ENCODE assay signal across 1 cellular context in genomic region chr1:226763741-226764264, GRCh38.
TF ChIP-seq lines count a peak whose summit lies in the region.

No MANE protein-coding gene starts in this region.

TF ChIP-seq in HepG2, 621 proteins besides CTCF, POLR2A, EP300 and RAD21 (continued from another document):
- TF ChIP-seq, protein P1, sequence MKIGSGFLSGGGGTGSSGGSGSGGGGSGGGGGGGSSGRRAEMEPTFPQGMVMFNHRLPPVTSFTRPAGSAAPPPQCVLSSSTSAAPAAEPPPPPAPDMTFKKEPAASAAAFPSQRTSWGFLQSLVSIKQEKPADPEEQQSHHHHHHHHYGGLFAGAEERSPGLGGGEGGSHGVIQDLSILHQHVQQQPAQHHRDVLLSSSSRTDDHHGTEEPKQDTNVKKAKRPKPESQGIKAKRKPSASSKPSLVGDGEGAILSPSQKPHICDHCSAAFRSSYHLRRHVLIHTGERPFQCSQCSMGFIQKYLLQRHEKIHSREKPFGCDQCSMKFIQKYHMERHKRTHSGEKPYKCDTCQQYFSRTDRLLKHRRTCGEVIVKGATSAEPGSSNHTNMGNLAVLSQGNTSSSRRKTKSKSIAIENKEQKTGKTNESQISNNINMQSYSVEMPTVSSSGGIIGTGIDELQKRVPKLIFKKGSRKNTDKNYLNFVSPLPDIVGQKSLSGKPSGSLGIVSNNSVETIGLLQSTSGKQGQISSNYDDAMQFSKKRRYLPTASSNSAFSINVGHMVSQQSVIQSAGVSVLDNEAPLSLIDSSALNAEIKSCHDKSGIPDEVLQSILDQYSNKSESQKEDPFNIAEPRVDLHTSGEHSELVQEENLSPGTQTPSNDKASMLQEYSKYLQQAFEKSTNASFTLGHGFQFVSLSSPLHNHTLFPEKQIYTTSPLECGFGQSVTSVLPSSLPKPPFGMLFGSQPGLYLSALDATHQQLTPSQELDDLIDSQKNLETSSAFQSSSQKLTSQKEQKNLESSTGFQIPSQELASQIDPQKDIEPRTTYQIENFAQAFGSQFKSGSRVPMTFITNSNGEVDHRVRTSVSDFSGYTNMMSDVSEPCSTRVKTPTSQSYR (CRISPR knock-in tag; IDR thresholded peaks at IDR 0.05; ENCODE audit: borderline replicate concordance) = no peak
- no peak for TF ChIP-seq HOXD1 (CRISPR knock-in tag; IDR thresholded peaks at IDR 0.05)
- TF ChIP-seq ZNF317 (CRISPR knock-in tag; IDR thresholded peaks at IDR 0.05) = no peak
- TF ChIP-seq JUND (CRISPR knock-in tag; IDR thresholded peaks at IDR 0.05) = no peak
- no peak for TF ChIP-seq ZNF549 (CRISPR knock-in tag; IDR thresholded peaks at IDR 0.05)
- TF ChIP-seq SP5 (CRISPR knock-in tag; IDR thresholded peaks at IDR 0.05; ENCODE audit: borderline replicate concordance, low read depth) = no peak
- TF ChIP-seq, protein P2, sequence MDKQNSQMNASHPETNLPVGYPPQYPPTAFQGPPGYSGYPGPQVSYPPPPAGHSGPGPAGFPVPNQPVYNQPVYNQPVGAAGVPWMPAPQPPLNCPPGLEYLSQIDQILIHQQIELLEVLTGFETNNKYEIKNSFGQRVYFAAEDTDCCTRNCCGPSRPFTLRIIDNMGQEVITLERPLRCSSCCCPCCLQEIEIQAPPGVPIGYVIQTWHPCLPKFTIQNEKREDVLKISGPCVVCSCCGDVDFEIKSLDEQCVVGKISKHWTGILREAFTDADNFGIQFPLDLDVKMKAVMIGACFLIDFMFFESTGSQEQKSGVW (CRISPR knock-in tag; IDR thresholded peaks at IDR 0.05; ENCODE audit: borderline replicate concordance) = no peak
- TF ChIP-seq CCDC6 (CRISPR knock-in tag; IDR thresholded peaks at IDR 0.05) = no peak
- TF ChIP-seq MAZ (IDR thresholded peaks at IDR 0.05; ENCODE audit: borderline replicate concordance, low read depth, low read length) = no peak
- no peak for TF ChIP-seq MAZ (CRISPR knock-in tag; IDR thresholded peaks at IDR 0.05; ENCODE audit: low read depth)
- no peak for TF ChIP-seq CREM (IDR thresholded peaks at IDR 0.05)
- no peak for TF ChIP-seq CREM (CRISPR knock-in tag; IDR thresholded peaks at IDR 0.05)
- TF ChIP-seq, protein P3, sequence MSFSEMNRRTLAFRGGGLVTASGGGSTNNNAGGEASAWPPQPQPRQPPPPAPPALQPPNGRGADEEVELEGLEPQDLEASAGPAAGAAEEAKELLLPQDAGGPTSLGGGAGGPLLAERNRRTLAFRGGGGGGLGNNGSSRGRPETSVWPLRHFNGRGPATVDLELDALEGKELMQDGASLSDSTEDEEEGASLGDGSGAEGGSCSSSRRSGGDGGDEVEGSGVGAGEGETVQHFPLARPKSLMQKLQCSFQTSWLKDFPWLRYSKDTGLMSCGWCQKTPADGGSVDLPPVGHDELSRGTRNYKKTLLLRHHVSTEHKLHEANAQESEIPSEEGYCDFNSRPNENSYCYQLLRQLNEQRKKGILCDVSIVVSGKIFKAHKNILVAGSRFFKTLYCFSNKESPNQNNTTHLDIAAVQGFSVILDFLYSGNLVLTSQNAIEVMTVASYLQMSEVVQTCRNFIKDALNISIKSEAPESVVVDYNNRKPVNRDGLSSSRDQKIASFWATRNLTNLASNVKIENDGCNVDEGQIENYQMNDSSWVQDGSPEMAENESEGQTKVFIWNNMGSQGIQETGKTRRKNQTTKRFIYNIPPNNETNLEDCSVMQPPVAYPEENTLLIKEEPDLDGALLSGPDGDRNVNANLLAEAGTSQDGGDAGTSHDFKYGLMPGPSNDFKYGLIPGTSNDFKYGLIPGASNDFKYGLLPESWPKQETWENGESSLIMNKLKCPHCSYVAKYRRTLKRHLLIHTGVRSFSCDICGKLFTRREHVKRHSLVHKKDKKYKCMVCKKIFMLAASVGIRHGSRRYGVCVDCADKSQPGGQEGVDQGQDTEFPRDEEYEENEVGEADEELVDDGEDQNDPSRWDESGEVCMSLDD (CRISPR knock-in tag; IDR thresholded peaks at IDR 0.05; ENCODE audit: borderline replicate concordance) = no peak
